In genomic region chr6:42078391-42078790, GRCh38 we compare ENCODE assay signal across 21 cellular contexts. TPM values are rescaled to one million over a fixed set of nuclear protein-coding genes. Genes with fewer than 3 reads are reported as not detected.
DNase-seq lines count a peak whose midpoint lies in the region; ATAC-seq and TF ChIP-seq lines count a peak whose summit lies in the region.
"Had no signal": no experiment of that assay in that cellular context is flagged by ENCODE, and none has a peak within 500 bp of the region (broad histone marks: within the 10 kb centered on the region; RNA-seq: fewer than 3 reads in every experiment).

No MANE protein-coding gene starts in this region.

- H3K27me3 Mint-ChIP-seq in activated naive CD4-positive, alpha-beta T cell treated with anti-CD3 and anti-CD28 coated beads, Interleukin-2, amount 10 ng/mL, durations not matched to agents 7 days and 5 days, result no peaks in the 10 kb centered on the region
- H3K27me3 Mint-ChIP-seq: CD8-positive, alpha-beta memory T cell had no signal

- H3K27ac ChIP-seq in PC-3 (ENCODE audit: low read length) (no peak overlapping the region), substantia nigra (ENCODE audit: low read depth, low read length, poor library complexity, severe bottlenecking) (peak overlapping the region; percentile 16)
- H3K27ac ChIP-seq: SJSA1 had no signal

- no peaks in the 10 kb centered on the region; the same call in 1 of the 2 replicates for H3K36me3 ChIP-seq in PC-3 (ENCODE audit: low read depth, low read length)

- H3K9me3 Mint-ChIP-seq in activated naive CD4-positive, alpha-beta T cell treated with anti-CD3 and anti-CD28 coated beads, Interleukin-2, amount 10 ng/mL, durations not matched to agents 7 days and 5 days, result no peaks in the 10 kb centered on the region
- H3K9me3 Mint-ChIP-seq in activated naive CD4-positive, alpha-beta T cell treated with anti-CD3 and anti-CD28 coated beads, Interleukin-2, amount 50 U/mL, for 72 hours, result no peaks in the 10 kb centered on the region
- H3K9me3 Mint-ChIP-seq: CD8-positive, alpha-beta memory T cell had no signal

- H4K20me1 ChIP-seq in PC-3 (ENCODE audit: low read length), result no peaks in the 10 kb centered on the region

- CTCF ChIA-PET in activated naive CD4-positive, alpha-beta T cell treated with anti-CD3 and anti-CD28 coated beads, Interleukin-2, amount 10 ng/mL, durations not matched to agents 7 days and 5 days (lab: Charles Lee), result interaction anchor here (1.0 kb wide), 1 partner anchor 25 kb away, joined by 3 read pairs; no protein-coding TSS in a partner anchor
- CTCF ChIA-PET in PC-3 (lab: Charles Lee), result no interaction called here

- ATAC-seq in activated naive CD4-positive, alpha-beta T cell treated with anti-CD3 and anti-CD28 coated beads, Interleukin-2, amount 50 U/mL, for 72 hours, result no peak
- ATAC-seq in PC-3, result no peak
- no peak for ATAC-seq in activated CD4-positive, CD25-positive, alpha-beta regulatory T cell treated with anti-CD3 and anti-CD28 coated beads, Interleukin-2, amount 50 U/mL, for 24 hours
- ATAC-seq: Right ventricle myocardium inferior had no signal

- no peaks in the 10 kb centered on the region for H3K27me3 ChIP-seq in PC-3 (ENCODE audit: low read length)
- H3K27me3 ChIP-seq: SJSA1 had no signal

- no peak for TF ChIP-seq CTCF in PC-3 (conservative IDR thresholded peaks at IDR 0.05; ENCODE audit: low read depth, low read length)

- peak overlapping the region; percentile 64 for H3K27ac Mint-ChIP-seq in activated naive CD4-positive, alpha-beta T cell treated with anti-CD3 and anti-CD28 coated beads, Interleukin-2, amount 10 ng/mL, durations not matched to agents 7 days and 5 days
- peak overlapping the region in 1 of 2 donors; percentile 72 for H3K27ac Mint-ChIP-seq in activated naive CD4-positive, alpha-beta T cell treated with anti-CD3 and anti-CD28 coated beads, Interleukin-2, amount 50 U/mL, for 72 hours

- TSS peak; percentile 14 for BruUV-seq in PC-3 (replicated peaks; lab: Mats Ljungman, UMichigan)

- POLR2A ChIA-PET in PC-3 (lab: Charles Lee; ENCODE audit: unreplicated experiment), result no interaction called here

- H3K9me3 ChIP-seq in PC-3 (ENCODE audit: low read length), result no peaks in the 10 kb centered on the region
- H3K9me3 ChIP-seq: SJSA1 had no signal

- no peak overlapping the region for H3K4me3 ChIP-seq in PC-3 (ENCODE audit: low read length)
- H3K4me3 ChIP-seq: SJSA1 had no signal

- H3K4me3 Mint-ChIP-seq in activated naive CD4-positive, alpha-beta T cell treated with anti-CD3 and anti-CD28 coated beads, Interleukin-2, amount 10 ng/mL, durations not matched to agents 7 days and 5 days, result no peak overlapping the region
- H3K4me3 Mint-ChIP-seq: CD8-positive, alpha-beta memory T cell had no signal

- no peak overlapping the region for H3K9ac ChIP-seq in PC-3 (ENCODE audit: low read length)

- no peaks in the 10 kb centered on the region for H3K79me2 ChIP-seq in PC-3 (ENCODE audit: low read length)

- no peak overlapping the region for H2AFZ ChIP-seq in PC-3 (ENCODE audit: low read length)

- H3K4me1 ChIP-seq in PC-3 (ENCODE audit: insufficient read depth, low read length), result peaks cover 4% of the 10 kb centered on the region; the same call in 1 of the 2 replicates
- H3K4me1 ChIP-seq: SJSA1 had no signal

- no peaks in the 10 kb centered on the region for H3K9me2 ChIP-seq in PC-3 (replicated peaks; ENCODE audit: low read length)

- DNase-seq in activated naive CD4-positive, alpha-beta T cell treated with anti-CD3 and anti-CD28 coated beads, Interleukin-2, amount 10 ng/mL, durations not matched to agents 7 days and 5 days, result no peak
- no peak for DNase-seq in activated naive CD4-positive, alpha-beta T cell treated with anti-CD3 and anti-CD28 coated beads, Interleukin-2, amount 50 U/mL, for 72 hours (ENCODE audit: low spot score in 2 of 2)
- DNase-seq in PC-3 (no peak), medulla oblongata (ENCODE audit: extremely low spot score) (peak; percentile 20), substantia nigra (lab: John Stamatoyannopoulos, UW) (peak in 1 of 49 donors; percentile 5), NCI-H2107 treated with DMSO at 0.1 percent for 48 hours (lab: John Stamatoyannopoulos, UW; ENCODE audit: unreplicated experiment) (no peak)
- no peak for DNase-seq in effector CD4-positive, alpha-beta T cell
- DNase-seq: 8988T; CD8-positive, alpha-beta memory T cell; GOT3; HCEC 1CT; Karpas-422; NCI-H1417 treated with DMSO at 0.1 percent for 48 hours; NCI-H187 treated with DMSO at 0.1 percent for 48 hours; NCI-H2107; NCI-H2227 treated with DMSO at 0.1 percent for 48 hours; NCI-H510A; NCI-H748 treated with DMSO at 0.1 percent for 48 hours had no signal

- no peak overlapping the region for H3K4me2 ChIP-seq in PC-3 (ENCODE audit: low read length)

- peaks cover 51% of the 10 kb centered on the region for H3K36me3 Mint-ChIP-seq in activated naive CD4-positive, alpha-beta T cell treated with anti-CD3 and anti-CD28 coated beads, Interleukin-2, amount 10 ng/mL, durations not matched to agents 7 days and 5 days
- H3K36me3 Mint-ChIP-seq in activated naive CD4-positive, alpha-beta T cell treated with anti-CD3 and anti-CD28 coated beads, Interleukin-2, amount 50 U/mL, for 72 hours, result no peaks in the 10 kb centered on the region

- intact Hi-C loops in PC-3 (cut with micrococcal nuclease), result no loop called here

- H3F3A ChIP-seq in PC-3 (ENCODE audit: low read length, unreplicated experiment), result no peaks in the 10 kb centered on the region

- H3K4me1 Mint-ChIP-seq in activated naive CD4-positive, alpha-beta T cell treated with anti-CD3 and anti-CD28 coated beads, Interleukin-2, amount 10 ng/mL, durations not matched to agents 7 days and 5 days, result no peaks in the 10 kb centered on the region

RNA-seq across cellular contexts. Expression of gene TAF8, which starts 28.1 kb away (rescaled TPM):
- 10 to 100 TPM; 62.9 to 77.1 TPM for total RNA-seq in activated naive CD4-positive, alpha-beta T cell treated with anti-CD3 and anti-CD28 coated beads, Interleukin-2, amount 50 U/mL, for 72 hours
- 18.3 and 20.7 TPM in 2 replicates for total RNA-seq in PC-3 (2014; rRNA removed)
